Comparison of ENCODE assay signal across 20 cellular contexts in genomic region chr2:81981616-81982015, GRCh38.
"Had no signal": no experiment of that assay in that cellular context is flagged by ENCODE, and none has a peak within 500 bp of the region (broad histone marks: within the 10 kb centered on the region; RNA-seq: fewer than 3 reads in every experiment).

No MANE protein-coding gene starts in this region.

- H3K36me3 Mint-ChIP-seq: memory B cell; stimulated activated memory B cell treated with anti-CD40 and anti-IgM and Interleukin-4, amounts not matched to agents 10 μg/mL and 1 μg/mL and 100 μg/mL, for 72 hours had no signal

- H3K36me3 ChIP-seq: heart left ventricle, left ventricle myocardium inferior, lower lobe of right lung, neutrophil, right atrium auricular region, tibial artery, upper lobe of left lung, uterus had no signal

- H3K9me3 Mint-ChIP-seq: memory B cell had no signal

- H3K4me1 ChIP-seq: heart left ventricle, left ventricle myocardium inferior, lower lobe of right lung, right atrium auricular region, tibial artery, upper lobe of left lung, uterus had no signal

- ATAC-seq: esophagus mucosa; heart left ventricle; lower lobe of right lung; natural killer cell treated with Interleukin-12 subunit alpha and Interleukin-12 subunit beta and Interleukin-15 and Interleukin-18, amount 100 ng/mL, for 72 hours; stimulated activated memory B cell treated with anti-CD40 and anti-IgM and Interleukin-4, amounts not matched to agents 10 μg/mL and 1 μg/mL and 100 μg/mL, for 72 hours had no signal

- H3K27ac Mint-ChIP-seq: memory B cell; natural killer cell treated with Interleukin-12 subunit alpha and Interleukin-12 subunit beta and Interleukin-15 and Interleukin-18, amount 100 ng/mL, for 72 hours; stimulated activated memory B cell treated with anti-CD40 and anti-IgM and Interleukin-4, amounts not matched to agents 10 μg/mL and 1 μg/mL and 100 μg/mL, for 72 hours; stimulated activated naive CD8-positive, alpha-beta T cell treated with anti-CD3 and anti-CD28 coated beads, Interleukin-15, Interleukin-2, amounts not matched to agents 100 ng/mL and 50 ng/mL, for 24 hours had no signal

- H3K27me3 Mint-ChIP-seq: memory B cell; natural killer cell treated with Interleukin-12 subunit alpha and Interleukin-12 subunit beta and Interleukin-15 and Interleukin-18, amount 100 ng/mL, for 72 hours; stimulated activated memory B cell treated with anti-CD40 and anti-IgM and Interleukin-4, amounts not matched to agents 10 μg/mL and 1 μg/mL and 100 μg/mL, for 72 hours; stimulated activated naive CD8-positive, alpha-beta T cell treated with anti-CD3 and anti-CD28 coated beads, Interleukin-15, Interleukin-2, amounts not matched to agents 100 ng/mL and 50 ng/mL, for 24 hours had no signal

- H3K27me3 ChIP-seq: dorsolateral prefrontal cortex, heart left ventricle, neutrophil, right atrium auricular region, tibial artery, upper lobe of left lung, uterus had no signal

- H3K4me1 Mint-ChIP-seq: memory B cell; stimulated activated memory B cell treated with anti-CD40 and anti-IgM and Interleukin-4, amounts not matched to agents 10 μg/mL and 1 μg/mL and 100 μg/mL, for 72 hours had no signal

- H3K4me3 Mint-ChIP-seq: memory B cell; natural killer cell treated with Interleukin-12 subunit alpha and Interleukin-12 subunit beta and Interleukin-15 and Interleukin-18, amount 100 ng/mL, for 72 hours; stimulated activated memory B cell treated with anti-CD40 and anti-IgM and Interleukin-4, amounts not matched to agents 10 μg/mL and 1 μg/mL and 100 μg/mL, for 72 hours; stimulated activated naive CD8-positive, alpha-beta T cell treated with anti-CD3 and anti-CD28 coated beads, Interleukin-15, Interleukin-2, amounts not matched to agents 100 ng/mL and 50 ng/mL, for 24 hours had no signal

- DNase-seq: cortex of kidney; dorsolateral prefrontal cortex; effector CD8-positive, alpha-beta T cell; heart left ventricle; hippocampal formation; left ventricle myocardium inferior; lower lobe of right lung; midbrain; posterior cingulate gyrus; stimulated activated CD4-positive, alpha-beta T cell treated with anti-CD3 and anti-CD28 coated beads, Interleukin-4, amount 100 ng/mL, for 24 hours; tibial artery; upper lobe of left lung; uterus had no signal

- H3K9me3 ChIP-seq: lower lobe of right lung, neutrophil, right atrium auricular region, uterus had no signal

- H3K27ac ChIP-seq: dorsolateral prefrontal cortex, heart left ventricle, left ventricle myocardium inferior, lower lobe of right lung, neutrophil, right atrium auricular region, tibial artery, upper lobe of left lung, uterus had no signal

- H3K4me3 ChIP-seq: dorsolateral prefrontal cortex, heart left ventricle, left ventricle myocardium inferior, lower lobe of right lung, right atrium auricular region, tibial artery, upper lobe of left lung, uterus had no signal
